In the genomic region with DNA sequence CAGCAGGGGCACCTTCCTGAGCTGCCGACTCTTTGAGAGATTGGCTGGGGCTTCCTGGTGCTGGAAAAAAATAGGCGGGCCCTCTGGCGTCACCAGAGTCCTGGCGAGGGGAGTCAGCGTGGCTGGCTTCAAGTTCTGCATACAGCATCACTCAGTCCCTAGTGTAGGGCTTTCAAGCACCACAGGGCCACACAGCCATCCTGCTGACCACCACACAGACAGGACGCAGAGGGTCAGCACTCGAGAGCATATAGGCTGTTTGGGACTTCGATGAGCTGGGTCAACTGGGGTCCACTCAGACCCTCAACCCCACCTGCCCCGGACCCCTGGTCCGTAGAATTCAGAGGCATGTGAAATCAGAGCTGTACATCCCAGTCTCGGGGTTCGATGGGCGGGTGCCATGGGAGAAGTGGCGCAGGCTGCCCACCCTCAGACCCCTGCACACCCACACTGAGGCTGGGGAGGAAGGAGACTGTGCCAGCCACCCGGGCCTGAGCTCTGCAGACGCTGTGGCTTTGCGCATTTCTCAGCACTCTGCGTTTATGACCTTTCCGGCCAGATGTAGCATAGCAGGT, we compare ENCODE assay signal across 28 cellular contexts.
"Had no signal": no experiment of that assay in that cellular context is flagged by ENCODE, and none has a peak within 500 bp of the region (broad histone marks: within the 10 kb centered on the region; RNA-seq: fewer than 3 reads in every experiment).

No MANE protein-coding gene starts in this region.

- DNase-seq: glutamatergic neuron; midbrain; naive thymus-derived CD4-positive, alpha-beta T cell; nucleus accumbens; retina; stimulated activated CD4-positive, alpha-beta T cell treated with anti-CD3 and anti-CD28 coated beads, Interleukin-12 subunit alpha, Interleukin-12 subunit beta, amount 100 ng/mL, for 4 hours; stimulated activated CD4-positive, alpha-beta T cell treated with anti-CD3 and anti-CD28 coated beads, Interleukin-15, amount 100 ng/mL, for 24 hours; stimulated activated CD4-positive, alpha-beta T cell treated with anti-CD3 and anti-CD28 coated beads, Interleukin-2, amount 100 ng/mL, for 24 hours; stimulated activated CD4-positive, alpha-beta T cell treated with anti-CD3 and anti-CD28 coated beads, Interleukin-4, amount 100 ng/mL, for 1 hour; stimulated activated naive B cell treated with anti-CD40 and anti-IgM and Interleukin-4, amounts not matched to agents 10 μg/mL and 1 μg/mL and 100 μg/mL, for 72 hours; stimulated activated naive CD8-positive, alpha-beta T cell treated with anti-CD3 and anti-CD28 coated beads, Interleukin-15, Interleukin-2, amounts not matched to agents 100 U/mL and 50 U/mL, for 24 hours; stomach; testis; thyroid gland; trophoblast cell; upper lobe of right lung had no signal

- H2AFZ ChIP-seq: hepatocyte had no signal

- H3K36me3 ChIP-seq: heart left ventricle, pancreas, prostate gland, stomach, thyroid gland, upper lobe of right lung had no signal

- H3K27ac ChIP-seq: heart left ventricle, hepatocyte, pancreas, prostate gland, skin epidermis, stomach, testis, thyroid gland, upper lobe of right lung had no signal

- H3K4me2 ChIP-seq: hepatocyte had no signal

- H3K4me1 ChIP-seq: heart left ventricle, pancreas, prostate gland, stomach, thyroid gland, upper lobe of right lung had no signal

- FAIRE-seq: keratinocyte, pancreas, urothelium cell line had no signal

- H3K27me3 ChIP-seq: heart left ventricle, hepatocyte, pancreas, testis, thyroid gland, upper lobe of right lung had no signal

- ATAC-seq: heart left ventricle; left lobe of liver; mucosa of descending colon; naive thymus-derived CD4-positive, alpha-beta T cell; natural killer cell treated with Interleukin-12 subunit alpha and Interleukin-12 subunit beta and Interleukin-15 and Interleukin-18, amount 100 ng/mL, for 72 hours; pancreas; right cardiac atrium; sciatic nerve; stimulated activated naive B cell treated with anti-CD40 and anti-IgM and Interleukin-4, amounts not matched to agents 10 μg/mL and 1 μg/mL and 100 μg/mL, for 72 hours; stimulated activated naive CD8-positive, alpha-beta T cell treated with anti-CD3 and anti-CD28 coated beads, Interleukin-15, Interleukin-2, amounts not matched to agents 100 U/mL and 50 U/mL, for 24 hours; upper lobe of right lung had no signal

- H3K9me3 ChIP-seq: heart left ventricle, mucosa of descending colon, pancreas, prostate gland, stomach, testis, thyroid gland, upper lobe of right lung had no signal

- H3K4me3 ChIP-seq: heart left ventricle, hepatocyte, mucosa of descending colon, pancreas, prostate gland, skin epidermis, stomach, testis, thyroid gland, upper lobe of right lung had no signal
